Comparison of ENCODE assay signal across 24 cellular contexts in genomic region chr5:33305530-33305929, GRCh38.
"Had no signal": no experiment of that assay in that cellular context is flagged by ENCODE, and none has a peak within 500 bp of the region (broad histone marks: within the 10 kb centered on the region; RNA-seq: fewer than 3 reads in every experiment).

No MANE protein-coding gene starts in this region.

- H3K4me1 ChIP-seq: parathyroid adenoma, thyroid gland had no signal

- H3K36me3 ChIP-seq: lower lobe of right lung, neural progenitor cell, right lobe of liver, thyroid gland had no signal

- H3K27ac ChIP-seq: dorsolateral prefrontal cortex, lower lobe of right lung, neural progenitor cell, parathyroid adenoma, right lobe of liver, thyroid gland had no signal

- H3K4me1 Mint-ChIP-seq: immature natural killer cell, natural killer cell had no signal

- H3K4me2 ChIP-seq: neural progenitor cell had no signal

- ATAC-seq: left ventricle myocardium superior; lower lobe of right lung; natural killer cell; right lobe of liver; stimulated activated naive CD8-positive, alpha-beta T cell treated with anti-CD3 and anti-CD28 coated beads, Interleukin-15, amount 100 ng/mL, for 72 hours had no signal

- H3K27me3 ChIP-seq: neural progenitor cell, right lobe of liver, thyroid gland had no signal

- H2AFZ ChIP-seq: neural progenitor cell, parathyroid adenoma had no signal

- H3K4me3 ChIP-seq: dorsolateral prefrontal cortex, lower lobe of right lung, neural progenitor cell, right lobe of liver, smooth muscle cell, thyroid gland had no signal

- H3K36me3 Mint-ChIP-seq: immature natural killer cell, natural killer cell, neural progenitor cell, type B pancreatic cell had no signal

- H3K9me3 Mint-ChIP-seq: stimulated activated naive CD8-positive, alpha-beta T cell treated with anti-CD3 and anti-CD28 coated beads, Interleukin-15, amount 100 ng/mL, for 72 hours; type B pancreatic cell had no signal

- H3K9ac ChIP-seq: neural progenitor cell, parathyroid adenoma had no signal

- H3K9me3 ChIP-seq: lower lobe of right lung, right lobe of liver, thyroid gland had no signal

- FAIRE-seq: frontal cortex had no signal

- H3K27ac Mint-ChIP-seq: immature natural killer cell; natural killer cell; neural progenitor cell; progenitor cell of endocrine pancreas; stimulated activated naive CD8-positive, alpha-beta T cell treated with anti-CD3 and anti-CD28 coated beads, Interleukin-15, amount 100 ng/mL, for 72 hours; type B pancreatic cell had no signal

- H3K27me3 Mint-ChIP-seq: progenitor cell of endocrine pancreas had no signal

- H3K4me3 Mint-ChIP-seq: immature natural killer cell; natural killer cell; neural progenitor cell; stimulated activated naive CD8-positive, alpha-beta T cell treated with anti-CD3 and anti-CD28 coated beads, Interleukin-15, amount 100 ng/mL, for 72 hours; type B pancreatic cell had no signal

- DNase-seq: cortex of kidney; dorsolateral prefrontal cortex; effector CD4-positive, alpha-beta T cell; hypothalamus; immature natural killer cell; islet precursor cell; kidney glomerular epithelial cell; left ventricle myocardium superior; lower lobe of right lung; natural killer cell; right lobe of liver; stimulated activated CD4-positive, alpha-beta T cell treated with anti-CD3 and anti-CD28 coated beads, Interleukin-12 subunit alpha, Interleukin-12 subunit beta, amount 100 ng/mL, for 4 hours; stimulated activated CD4-positive, alpha-beta T cell treated with anti-CD3 and anti-CD28 coated beads, Interleukin-1b, Interleukin-23, amount 100 ng/mL, for 48 hours; stimulated activated CD4-positive, alpha-beta T cell treated with anti-CD3 and anti-CD28 coated beads, Interleukin-4, amount 100 ng/mL, for 1 hour; stimulated activated CD8-positive, alpha-beta memory T cell treated with anti-CD3 and anti-CD28 coated beads, Interleukin-4, amount 100 ng/mL, for 48 hours; stimulated activated naive CD4-positive, alpha-beta T cell; stimulated activated naive CD8-positive, alpha-beta T cell treated with anti-CD3 and anti-CD28 coated beads, Interleukin-15, amount 100 ng/mL, for 72 hours; thyroid gland had no signal
